Comparison of ENCODE assay signal across 8 cellular contexts in genomic region chr12:131710464-131711457, GRCh38. TPM values are rescaled to one million over a fixed set of nuclear protein-coding genes. Genes with fewer than 3 reads are reported as not detected.
A peak's percentile ranks its signal among the peaks of the same experiment; 100 is the strongest.
DNase-seq lines count a peak whose midpoint lies in the region; ATAC-seq and TF ChIP-seq lines count a peak whose summit lies in the region.

Gene SFSWAP, plus strand, starts transcription at chr12:131711090. Its CDS starts 140 bp downstream, at chr12:131711230.

- no peaks in the 10 kb centered on the region for H3K36me3 ChIP-seq in colonic mucosa

- DNase-seq in AG09319 (ENCODE audit: extremely low read depth, low read depth) (peak; percentile 20), NCI-H446 treated with DMSO at 0.1 percent for 48 hours (lab: John Stamatoyannopoulos, UW) (peak; percentile 65), colonic mucosa (peak; percentile 79), left lobe of liver (ENCODE audit: low spot score) (peak; percentile 82)
- DNase-seq in activated CD4-positive, alpha-beta T cell treated with anti-CD3 and anti-CD28 coated beads for 48 hours = peak; percentile 82
- DNase-seq in stimulated activated CD4-positive, alpha-beta T cell treated with anti-CD3 and anti-CD28 coated beads, Interleukin-2, amount 100 ng/mL, for 24 hours = peak; percentile 81

- ATAC-seq in GM18873 (IDR thresholded peaks at IDR 0.05; ENCODE audit: low FRiP score, unreplicated experiment) (peak; percentile 81), HG03135 (IDR thresholded peaks at IDR 0.05; ENCODE audit: unreplicated experiment) (peak; percentile 90), left lobe of liver (peak; percentile 96)

- no peaks in the 10 kb centered on the region for H3K27me3 ChIP-seq in colonic mucosa

- H3K9me3 ChIP-seq in colonic mucosa = no peaks in the 10 kb centered on the region

- intact Hi-C loops in colonic mucosa (cut with DNase I) = no loop called here

- H3K27ac ChIP-seq in colonic mucosa = peak within 1 kb of the TSS; percentile 82

- peak within 1 kb of the TSS; percentile 91 to 97 for H3K9ac ChIP-seq in colonic mucosa (ENCODE audit: low read depth in 2 of 2, low read length in 2 of 2)

- H3K4me1 ChIP-seq in colonic mucosa = peaks cover 6% of the 10 kb centered on the region

- H3K4me3 ChIP-seq in colonic mucosa = peak within 1 kb of the TSS; percentile 93

- no peak for TF ChIP-seq CTCF in AG09319 (IDR thresholded peaks at IDR 0.05; ENCODE audit: low read depth, low read length)
- TF ChIP-seq CTCF in colonic mucosa (IDR thresholded peaks at IDR 0.05) = no peak

RNA-seq across cellular contexts. Expression of gene SFSWAP, which starts in this region (rescaled TPM):
- total RNA-seq in colonic mucosa (10 to 100 TPM; 28.2 to 35.6 TPM), left lobe of liver (15.7 TPM)

Comparison
In these comparisons a context has a peak if more than half of its experiments do, and no peak if none do; other contexts are left out.
1. Peak in every context shown above with its lines: DNase-seq, ATAC-seq, H3K4me3 ChIP-seq and H3K27ac ChIP-seq.
2. DNase-seq: peak in every context shown above with its lines; median percentile 82 in activated CD4-positive, alpha-beta T cell treated with anti-CD3 and anti-CD28 coated beads for 48 hours; 82 in left lobe of liver; 81 in stimulated activated CD4-positive, alpha-beta T cell treated with anti-CD3 and anti-CD28 coated beads, Interleukin-2, amount 100 ng/mL, for 24 hours; 79 in colonic mucosa; 65 in NCI-H446 treated with DMSO at 0.1 percent for 48 hours; 20 in AG09319.